ENCODE assay signal across 9 cellular contexts in genomic region chr13:106471957-106472543, GRCh38.
DNase-seq lines count a peak whose midpoint lies in the region; ATAC-seq and TF ChIP-seq lines count a peak whose summit lies in the region.
"Had no signal": no experiment of that assay in that cellular context is flagged by ENCODE, and none has a peak within 500 bp of the region (broad histone marks: within the 10 kb centered on the region; RNA-seq: fewer than 3 reads in every experiment).

No MANE protein-coding gene starts in this region.

- peak overlapping the region; percentile 14 to 50; a peak in 2 of 4 replicates for H3K27ac ChIP-seq in SK-N-SH (ENCODE audit: low read depth in 2 of 2, low read length in 1 of 2)
- H3K27ac ChIP-seq in right cardiac atrium (ENCODE audit: low read length) = no peak overlapping the region

- intact Hi-C loops in right cardiac atrium (cut with DNase I) = no loop called here
- intact Hi-C loops in posterior vena cava (cut with DNase I) = no loop called here

- peak overlapping the region; percentile 20; the same call in 1 of the 2 replicates for H3K9ac ChIP-seq in SK-N-SH

- no peaks in the 10 kb centered on the region for H3K27me3 ChIP-seq in SK-N-SH (ENCODE audit: insufficient read depth)
- H3K27me3 ChIP-seq in right cardiac atrium (ENCODE audit: control insufficient read depth, insufficient read depth) = no peaks in the 10 kb centered on the region

- H3K4me1 ChIP-seq in SK-N-SH (ENCODE audit: control insufficient read depth in 1 of 2, insufficient read depth in 2 of 2, low read depth in 1 of 2, low read length in 1 of 2) (peaks cover 0 to 10% of the 10 kb centered on the region in 2 experiments; a peak in 1 of 4 replicates), right cardiac atrium (ENCODE audit: control insufficient read depth, insufficient read depth, low read length) (no peaks in the 10 kb centered on the region)

- 35% methylated on average over 16 of the region's 16 CpGs for WGBS in SK-N-SH (ENCODE audit: low lambda C conversion rate)
- WGBS in right cardiac atrium = 18% methylated on average over 16 of the region's 16 CpGs

- TF ChIP-seq CTCF in SK-N-SH (IDR thresholded peaks at IDR 0.05) = no peak

- ATAC-seq in right cardiac atrium (peak; percentile 69 to 94), GM21381 (IDR thresholded peaks at IDR 0.05; ENCODE audit: unreplicated experiment) (no peak)

- peak overlapping the region; percentile 90; the same call in 1 of the 2 replicates for H2AFZ ChIP-seq in SK-N-SH (ENCODE audit: low read depth)

- H3F3A ChIP-seq in SK-N-SH (replicated peaks; ENCODE audit: insufficient read depth) = no peaks in the 10 kb centered on the region

- CTCF ChIA-PET in SK-N-SH (lab: Yijun Ruan, JAX) = no interaction called here

- peak overlapping the region; percentile 19 to 25; a peak in 2 of 4 replicates for H3K4me3 ChIP-seq in SK-N-SH (ENCODE audit: low read depth in 2 of 2, low read length in 1 of 2)
- no peak overlapping the region for H3K4me3 ChIP-seq in right cardiac atrium (ENCODE audit: low read length)

- no peaks in the 10 kb centered on the region for H3K36me3 ChIP-seq in SK-N-SH (replicated peaks in 1 of 2; ENCODE audit: control insufficient read depth in 1 of 2, insufficient read depth in 2 of 2, low read length in 1 of 2)

- no peaks in the 10 kb centered on the region for H4K20me1 ChIP-seq in SK-N-SH (ENCODE audit: insufficient read depth)

- H3K9me3 ChIP-seq in SK-N-SH = no peaks in the 10 kb centered on the region
- H3K9me3 ChIP-seq in right cardiac atrium (ENCODE audit: control insufficient read depth, low read length) = no peaks in the 10 kb centered on the region

- H3K79me2 ChIP-seq in SK-N-SH (ENCODE audit: insufficient read depth) = no peaks in the 10 kb centered on the region

- TF ChIP-seq RAD21 in SK-N-SH (IDR thresholded peaks at IDR 0.05; ENCODE audit: low read length) = no peak

- H3K9me2 ChIP-seq in SK-N-SH = no peaks in the 10 kb centered on the region

- no peak; a peak in 1 of 4 replicates for TF ChIP-seq EP300 in SK-N-SH (IDR thresholded peaks at IDR 0.05; ENCODE audit: borderline replicate concordance in 1 of 2, low read depth in 1 of 2, low read length in 1 of 2)

- peak; percentile 5 for DNase-seq in NOMO-1 treated with DMSO at 0.1 percent for 48 hours (lab: John Stamatoyannopoulos, UW; ENCODE audit: unreplicated experiment)
- no peak for DNase-seq in NOMO-1 (lab: John Stamatoyannopoulos, UW; ENCODE audit: unreplicated experiment in 2 of 2)
- DNase-seq in SK-N-SH = peak; percentile 24
- peak in 1 of 3 donors; percentile 48 for DNase-seq in right cardiac atrium
- peak; percentile 49 for DNase-seq in stromal cell of bone marrow (ENCODE audit: low read depth)
- DNase-seq in COR-L47 (lab: John Stamatoyannopoulos, UW) = no peak
- DNase-seq in posterior vena cava (ENCODE audit: low spot score) = no peak
- DNase-seq: CD4-positive, CD25-positive, alpha-beta regulatory T cell had no signal

- POLR2A ChIA-PET in SK-N-SH (lab: Yijun Ruan, JAX) = no interaction called here

- H3K4me2 ChIP-seq in SK-N-SH = peak overlapping the region; percentile 72

TF ChIP-seq in SK-N-SH, 30 proteins besides CTCF, POLR2A, EP300 and RAD21 (continues in another document):
- TF ChIP-seq SIN3A (IDR thresholded peaks at IDR 0.05; ENCODE audit: borderline replicate concordance, low read depth, low read length) = no peak
- no peak for TF ChIP-seq USF2 (IDR thresholded peaks at IDR 0.05; ENCODE audit: borderline replicate concordance, low read depth, low read length)
- no peak for TF ChIP-seq FOXJ3 (CRISPR knock-in tag; IDR thresholded peaks at IDR 0.05)
- TF ChIP-seq RXRA (IDR thresholded peaks at IDR 0.05; ENCODE audit: borderline replicate concordance, low read depth) = no peak
- peak; percentile 24; the same call in 1 of the 2 replicates for TF ChIP-seq TCF12 (IDR thresholded peaks at IDR 0.05)
- no peak for TF ChIP-seq GATA2 (CRISPR knock-in tag; IDR thresholded peaks at IDR 0.05)
- TF ChIP-seq IRF3 (IDR thresholded peaks at IDR 0.05; ENCODE audit: low read depth, low read length) = no peak
- no peak for TF ChIP-seq USF1 (IDR thresholded peaks at IDR 0.05; ENCODE audit: borderline replicate concordance, low read depth)
- TF ChIP-seq TAF1 (IDR thresholded peaks at IDR 0.05; ENCODE audit: borderline replicate concordance, low read depth, low read length) = no peak; the same call in 1 of the 2 replicates
- TF ChIP-seq TEAD4 (IDR thresholded peaks at IDR 0.05; ENCODE audit: borderline replicate concordance, insufficient read depth) = no peak
- TF ChIP-seq JUND (IDR thresholded peaks at IDR 0.05) = 0 out of 2 replicates have a peak, but pooled peaks have one; percentile 33
- TF ChIP-seq MEF2A (IDR thresholded peaks at IDR 0.05; ENCODE audit: borderline replicate concordance, low read depth) = no peak
- no peak for TF ChIP-seq RFX5 (IDR thresholded peaks at IDR 0.05; ENCODE audit: low read length)
- no peak for TF ChIP-seq NFIC (IDR thresholded peaks at IDR 0.05; ENCODE audit: borderline replicate concordance)
- TF ChIP-seq SMC3 (IDR thresholded peaks at IDR 0.05; ENCODE audit: low read depth, low read length) = no peak
- no peak for TF ChIP-seq REST (IDR thresholded peaks at IDR 0.05; ENCODE audit: low read depth, low read length)
- no peak for TF ChIP-seq ELF1 (IDR thresholded peaks at IDR 0.05)
- no peak for TF ChIP-seq MXI1 (IDR thresholded peaks at IDR 0.05; ENCODE audit: low read depth, low read length)
- no peak for TF ChIP-seq MAX (IDR thresholded peaks at IDR 0.05; ENCODE audit: low read depth)
- no peak for TF ChIP-seq EZH2phosphoT487 (IDR thresholded peaks at IDR 0.05; ENCODE audit: borderline replicate concordance, low read depth)
- TF ChIP-seq FOSL2 (IDR thresholded peaks at IDR 0.05; ENCODE audit: borderline replicate concordance, low read depth) = peak; percentile 39; the same call in 1 of the 2 replicates

Comparison
In these comparisons a context has a peak if more than half of its experiments do, and no peak if none do; other contexts are left out.
1. DNase-seq: peak in NOMO-1 treated with DMSO at 0.1 percent for 48 hours (single experiment), SK-N-SH (single experiment) and stromal cell of bone marrow (single experiment); none in NOMO-1 (0 of 2), COR-L47 (single experiment) and posterior vena cava (single experiment).